19 cellular contexts compared by ENCODE assay signal in genomic region chr3:4907647-4908046, GRCh38.
DNase-seq lines count a peak whose midpoint lies in the region; ATAC-seq and TF ChIP-seq lines count a peak whose summit lies in the region.
"Had no signal": no experiment of that assay in that cellular context is flagged by ENCODE, and none has a peak within 500 bp of the region (broad histone marks: within the 10 kb centered on the region; RNA-seq: fewer than 3 reads in every experiment).

No MANE protein-coding gene starts in this region.

- peak; percentile 32 for ATAC-seq in CD4-positive, alpha-beta T cell (ENCODE audit: poor library complexity)
- ATAC-seq in HG03469 (IDR thresholded peaks at IDR 0.05; ENCODE audit: unreplicated experiment) (no peak), GM21390 (IDR thresholded peaks at IDR 0.05; ENCODE audit: unreplicated experiment) (no peak)

- no peak overlapping the region for H3K4ac ChIP-seq in mesendoderm (ENCODE audit: low read depth, low read length)

- H3K4me3 ChIP-seq in mesendoderm (ENCODE audit: low read length): no peak overlapping the region
- H3K4me3 ChIP-seq: psoas muscle, uterus had no signal

- H2BK120ac ChIP-seq in mesendoderm (ENCODE audit: low read depth, low read length): no peak overlapping the region

- peaks cover 7% of the 10 kb centered on the region for H3K36me3 Mint-ChIP-seq in T-helper 2 cell treated with Interferon-gamma antibody and Interleukin-4, amounts not matched to agents 5 μg/mL and 100 μg/mL, for 36 hours (ENCODE audit: low read depth)
- no peaks in the 10 kb centered on the region for H3K36me3 Mint-ChIP-seq in CD4-positive, alpha-beta T cell (ENCODE audit: low read depth)
- H3K36me3 Mint-ChIP-seq in activated T-helper 2 cell treated with anti-CD3 and anti-CD28 coated beads, Interferon-gamma antibody, Interleukin-2, Interleukin-4, amounts not matched to agents 10 μg/mL and 5 μg/mL and 100 μg/mL, durations not matched to agents 14 hours and 24 hours and 36 hours (ENCODE audit: low read depth): peaks cover 14% of the 10 kb centered on the region
- H3K36me3 Mint-ChIP-seq: activated naive CD4-positive, alpha-beta T cell treated with anti-CD3 and anti-CD28 coated beads, Interleukin-2, amount 10 ng/mL, durations not matched to agents 7 days and 5 days had no signal

- H3K36me3 ChIP-seq in mesendoderm (ENCODE audit: control insufficient read depth, insufficient read depth, low read length): no peaks in the 10 kb centered on the region
- H3K36me3 ChIP-seq: uterus had no signal

- no peak overlapping the region for H4K5ac ChIP-seq in mesendoderm (ENCODE audit: low read length)

- peaks cover 73% of the 10 kb centered on the region for H3K4me1 Mint-ChIP-seq in T-helper 2 cell treated with Interferon-gamma antibody and Interleukin-4, amounts not matched to agents 5 μg/mL and 100 μg/mL, for 36 hours (ENCODE audit: low read depth)
- peaks cover 57% of the 10 kb centered on the region for H3K4me1 Mint-ChIP-seq in CD4-positive, alpha-beta T cell (ENCODE audit: low read depth)
- H3K4me1 Mint-ChIP-seq in activated T-helper 2 cell treated with anti-CD3 and anti-CD28 coated beads, Interferon-gamma antibody, Interleukin-2, Interleukin-4, amounts not matched to agents 10 μg/mL and 5 μg/mL and 100 μg/mL, durations not matched to agents 14 hours and 24 hours and 36 hours (ENCODE audit: low read depth): peaks cover 79% of the 10 kb centered on the region

- no peaks in the 10 kb centered on the region for H3K27me3 Mint-ChIP-seq in T-helper 2 cell treated with Interferon-gamma antibody and Interleukin-4, amounts not matched to agents 5 μg/mL and 100 μg/mL, for 36 hours (ENCODE audit: low read depth)
- no peaks in the 10 kb centered on the region for H3K27me3 Mint-ChIP-seq in CD4-positive, alpha-beta T cell
- no peaks in the 10 kb centered on the region for H3K27me3 Mint-ChIP-seq in activated T-helper 2 cell treated with anti-CD3 and anti-CD28 coated beads, Interferon-gamma antibody, Interleukin-2, Interleukin-4, amounts not matched to agents 10 μg/mL and 5 μg/mL and 100 μg/mL, durations not matched to agents 14 hours and 24 hours and 36 hours (ENCODE audit: low read depth)

- H3K4me2 ChIP-seq in mesendoderm (ENCODE audit: low read length): no peak overlapping the region

- intact Hi-C loops in CD4-positive, alpha-beta T cell (cut with DNase I, micrococcal nuclease): loop anchor here in 1 of 2 experiments (5.0 kb wide), 1 partner anchor 70 kb away; the partner anchor contains the start of gene BHLHE40
- intact Hi-C loops in activated T-helper 2 cell treated with anti-CD3 and anti-CD28 coated beads, Interferon-gamma antibody, Interleukin-2, Interleukin-4, amounts not matched to agents 10 μg/mL and 5 μg/mL and 100 μg/mL, durations not matched to agents 14 hours and 24 hours and 36 hours (cut with micrococcal nuclease): loop anchor here (1.0 to 5.0 kb wide), 11 partner anchors 9 to 520 kb away; no protein-coding TSS in a partner anchor

- H3K9me3 Mint-ChIP-seq in T-helper 2 cell treated with Interferon-gamma antibody and Interleukin-4, amounts not matched to agents 5 μg/mL and 100 μg/mL, for 36 hours: peaks cover 3% of the 10 kb centered on the region
- H3K9me3 Mint-ChIP-seq in CD4-positive, alpha-beta T cell: no peaks in the 10 kb centered on the region
- peaks cover 11% of the 10 kb centered on the region for H3K9me3 Mint-ChIP-seq in activated T-helper 2 cell treated with anti-CD3 and anti-CD28 coated beads, Interferon-gamma antibody, Interleukin-2, Interleukin-4, amounts not matched to agents 10 μg/mL and 5 μg/mL and 100 μg/mL, durations not matched to agents 14 hours and 24 hours and 36 hours
- H3K9me3 Mint-ChIP-seq: neural crest cell had no signal

- no peaks in the 10 kb centered on the region for H3K4me1 ChIP-seq in mesendoderm (ENCODE audit: control insufficient read depth, low read depth, low read length)
- H3K4me1 ChIP-seq: psoas muscle had no signal

- no CpG with 5 or more reads among the region's 3 CpGs for WGBS in mesendoderm (ENCODE audit: extremely low coverage, insufficient coverage, low lambda C conversion rate)

- H3K56ac ChIP-seq in mesendoderm (ENCODE audit: low read length): no peak overlapping the region

- no peak for DNase-seq in T-helper 2 cell treated with Interferon-gamma antibody and Interleukin-4, amounts not matched to agents 5 μg/mL and 100 μg/mL, for 36 hours (ENCODE audit: low spot score)
- DNase-seq in T-helper 2 cell (no peak), mesendoderm (no peak), NCI-H2107 (lab: John Stamatoyannopoulos, UW) (no peak)
- no peak for DNase-seq in CD4-positive, alpha-beta T cell
- DNase-seq in activated T-helper 2 cell treated with anti-CD3 and anti-CD28 coated beads, Interferon-gamma antibody, Interleukin-2, Interleukin-4, amounts not matched to agents 10 μg/mL and 5 μg/mL and 100 μg/mL, durations not matched to agents 14 hours and 24 hours and 36 hours (ENCODE audit: low spot score): no peak
- DNase-seq: 8988T; activated naive CD4-positive, alpha-beta T cell treated with anti-CD3 and anti-CD28 coated beads, Interleukin-2, amount 10 ng/mL, durations not matched to agents 7 days and 5 days; cortex of kidney; GDM1; mammary epithelial cell; NCI-H1417; NCI-H526 treated with DMSO at 0.1 percent for 48 hours; psoas muscle; stimulated activated CD4-positive, alpha-beta T cell treated with anti-CD3 and anti-CD28 coated beads, Interleukin-4, amount 100 ng/mL, for 1 hour; uterus had no signal

- no peaks in the 10 kb centered on the region for H3K27me3 ChIP-seq in CD4-positive, alpha-beta T cell (ENCODE audit: control insufficient read depth, insufficient read depth, low read length)
- H3K27me3 ChIP-seq in mesendoderm (ENCODE audit: insufficient read depth, low read length, poor library complexity): no peaks in the 10 kb centered on the region
- H3K27me3 ChIP-seq: uterus had no signal

- H2BK5ac ChIP-seq in mesendoderm (ENCODE audit: low read length): no peak overlapping the region

- H3K18ac ChIP-seq in mesendoderm (ENCODE audit: low read length): no peak overlapping the region

- no peak overlapping the region for H2BK15ac ChIP-seq in mesendoderm (replicated peaks; ENCODE audit: low read depth)

- H2AK5ac ChIP-seq in mesendoderm (ENCODE audit: low read length): no peak overlapping the region

- H3K79me1 ChIP-seq in mesendoderm (ENCODE audit: low read length): no peaks in the 10 kb centered on the region

- no peak for TF ChIP-seq CTCF in CD4-positive, alpha-beta T cell (IDR thresholded peaks at IDR 0.05)

- peak overlapping the region; percentile 82 for H3K27ac Mint-ChIP-seq in T-helper 2 cell treated with Interferon-gamma antibody and Interleukin-4, amounts not matched to agents 5 μg/mL and 100 μg/mL, for 36 hours
- H3K27ac Mint-ChIP-seq in CD4-positive, alpha-beta T cell: no peak overlapping the region
- H3K27ac Mint-ChIP-seq in activated T-helper 2 cell treated with anti-CD3 and anti-CD28 coated beads, Interferon-gamma antibody, Interleukin-2, Interleukin-4, amounts not matched to agents 10 μg/mL and 5 μg/mL and 100 μg/mL, durations not matched to agents 14 hours and 24 hours and 36 hours: peak overlapping the region; percentile 87
- H3K27ac Mint-ChIP-seq: activated naive CD4-positive, alpha-beta T cell treated with anti-CD3 and anti-CD28 coated beads, Interleukin-2, amount 10 ng/mL, durations not matched to agents 7 days and 5 days had no signal

- CTCF ChIA-PET in CD4-positive, alpha-beta T cell (lab: Charles Lee): interaction anchor here (1.0 kb wide), 1 partner anchor 72 kb away, joined by 3 read pairs; the partner anchor contains the start of gene BHLHE40

- H3K4me3 Mint-ChIP-seq in T-helper 2 cell treated with Interferon-gamma antibody and Interleukin-4, amounts not matched to agents 5 μg/mL and 100 μg/mL, for 36 hours: peak overlapping the region; percentile 65
- no peak overlapping the region for H3K4me3 Mint-ChIP-seq in CD4-positive, alpha-beta T cell
- H3K4me3 Mint-ChIP-seq in activated T-helper 2 cell treated with anti-CD3 and anti-CD28 coated beads, Interferon-gamma antibody, Interleukin-2, Interleukin-4, amounts not matched to agents 10 μg/mL and 5 μg/mL and 100 μg/mL, durations not matched to agents 14 hours and 24 hours and 36 hours (ENCODE audit: low read depth): peak overlapping the region; percentile 17
- H3K4me3 Mint-ChIP-seq: activated naive CD4-positive, alpha-beta T cell treated with anti-CD3 and anti-CD28 coated beads, Interleukin-2, amount 10 ng/mL, durations not matched to agents 7 days and 5 days; neural crest cell had no signal

- H3K79me2 ChIP-seq in mesendoderm (ENCODE audit: control insufficient read depth, insufficient read depth, low read length): no peaks in the 10 kb centered on the region

- no peaks in the 10 kb centered on the region for H3K9me3 ChIP-seq in CD4-positive, alpha-beta T cell (ENCODE audit: control insufficient read depth, low read length)
- H3K9me3 ChIP-seq: psoas muscle, uterus had no signal

- POLR2A ChIA-PET in CD4-positive, alpha-beta T cell (lab: Charles Lee): no interaction called here

- peak overlapping the region; percentile 5 for H4K8ac ChIP-seq in mesendoderm (ENCODE audit: low read depth, low read length)

- H3K27ac ChIP-seq in CD4-positive, alpha-beta T cell (ENCODE audit: low read depth, low read length): no peak overlapping the region
- no peak overlapping the region for H3K27ac ChIP-seq in mesendoderm (ENCODE audit: low read depth, low read length)
- H3K27ac ChIP-seq: psoas muscle, uterus had no signal

- no peak overlapping the region for H3K23ac ChIP-seq in mesendoderm (ENCODE audit: low read length)

- H3K9ac ChIP-seq in mesendoderm (ENCODE audit: low read length): no peak overlapping the region
